In genomic region chr12:47962198-47962597, GRCh38 we compare ENCODE assay signal across 17 cellular contexts. TPM values are rescaled to one million over a fixed set of nuclear protein-coding genes. Genes with fewer than 3 reads are reported as not detected.
DNase-seq lines count a peak whose midpoint lies in the region; ATAC-seq, FAIRE-seq and TF ChIP-seq lines count a peak whose summit lies in the region.
"Had no signal": no experiment of that assay in that cellular context is flagged by ENCODE, and none has a peak within 500 bp of the region (broad histone marks: within the 10 kb centered on the region; RNA-seq: fewer than 3 reads in every experiment).

No MANE protein-coding gene starts in this region.

- WGBS in H1 (ENCODE audit: extremely low coverage in 1 of 2, insufficient coverage in 1 of 2, insufficient read length in 1 of 2, insufficient replicate concordance in 2 of 2, low coverage in 1 of 2, low lambda C conversion rate in 2 of 2, missing lambda C conversion rate in 1 of 2), 2 experiments, result 92% methylated on average over 11 of the region's 11 CpGs; no CpG with 5 or more reads in 1 of the 2 experiments
- WGBS in sigmoid colon, 2 donors, result 92 to 94% methylated on average over 11 of the region's 11 CpGs

- no peak overlapping the region for H3K14ac ChIP-seq in H1 (ENCODE audit: insufficient read length)

- no peak overlapping the region for H3K4me3 ChIP-seq in H1 (ENCODE audit: extremely low read depth in 1 of 4, insufficient read depth in 2 of 4, low read depth in 3 of 4, low read length in 4 of 4)
- H3K4me3 ChIP-seq in sigmoid colon, result no peak overlapping the region
- H3K4me3 ChIP-seq: BLaER1 treated with 17β-estradiol and CSF1 and Interleukin-3, amounts not matched to agents 10 nM and 100 nM; GM12878 had no signal

- H2BK12ac ChIP-seq in H1 (ENCODE audit: low read depth, low read length), result no peak overlapping the region

- TF ChIP-seq POLR2A in H1 (IDR thresholded peaks at IDR 0.05; ENCODE audit: control extremely low read depth in 1 of 2, low read depth in 2 of 2, low read length in 2 of 2) (no peak), sigmoid colon (IDR thresholded peaks at IDR 0.05) (no peak)

- H2BK5ac ChIP-seq in H1 (ENCODE audit: low read depth, low read length), result no peak overlapping the region

- H3K4me2 ChIP-seq in H1 (ENCODE audit: insufficient read depth in 1 of 2, low read depth in 2 of 2, low read length in 2 of 2), result no peak overlapping the region

- no peak overlapping the region for H2AK5ac ChIP-seq in H1 (ENCODE audit: low read depth, low read length)

- no peaks in the 10 kb centered on the region for H3K79me1 ChIP-seq in H1 (ENCODE audit: low read depth, low read length)

- peaks cover 6% of the 10 kb centered on the region for H3K27me3 Mint-ChIP-seq in CD4-positive, alpha-beta T cell
- H3K27me3 Mint-ChIP-seq in nephron (ENCODE audit: low read depth) (peaks cover 31% of the 10 kb centered on the region), endothelial cell (ENCODE audit: unreplicated experiment) (peaks cover 11% of the 10 kb centered on the region)

- no peaks in the 10 kb centered on the region for H3K9me3 ChIP-seq in CD4-positive, alpha-beta T cell (ENCODE audit: control insufficient read depth, low read length)
- peaks cover 23 to 26% of the 10 kb centered on the region in 2 experiments for H3K9me3 ChIP-seq in H1 (ENCODE audit: insufficient read depth in 2 of 2, low read depth in 1 of 2, low read length in 1 of 2)
- H3K9me3 ChIP-seq in sigmoid colon, result no peaks in the 10 kb centered on the region

- H3K56ac ChIP-seq in H1 (replicated peaks; ENCODE audit: insufficient read length, low read depth, low read length), result no peak overlapping the region

- CTCF ChIA-PET in CD4-positive, alpha-beta T cell (lab: Charles Lee), result interaction anchor here (1.5 to 3.7 kb wide), 2 partner anchors 12 to 226 kb away, joined by 3 to 16 read pairs; no protein-coding TSS in a partner anchor
- CTCF ChIA-PET in H1 (lab: Charles Lee; ENCODE audit: partially characterized antibody), result interaction anchor here (0.7 to 7.2 kb wide), 13 partner anchors 9 to 163 kb away, joined by 3 to 82 read pairs (median 4); no protein-coding TSS in a partner anchor

- no peaks in the 10 kb centered on the region for H3K79me2 ChIP-seq in H1 (ENCODE audit: control insufficient read depth in 1 of 2, insufficient read depth in 2 of 2, low read length in 2 of 2)

- TF ChIP-seq RAD21 in H1 (IDR thresholded peaks at IDR 0.05 in 1 of 2, conservative IDR thresholded peaks at IDR 0.05 in 1 of 2; ENCODE audit: low read depth in 2 of 2, low read length in 2 of 2), result no peak

- H2AFZ ChIP-seq in H1 (ENCODE audit: low read length), result no peak overlapping the region

- H4K5ac ChIP-seq in H1 (ENCODE audit: insufficient read length, low read depth, low read length), result no peak overlapping the region

- H4K8ac ChIP-seq in H1 (ENCODE audit: extremely low read depth, insufficient read depth, low read length), result peak overlapping the region; percentile 8; the same call in 1 of the 2 replicates

- no peak overlapping the region for H3K27ac ChIP-seq in CD4-positive, alpha-beta T cell (ENCODE audit: low read depth, low read length)
- H3K27ac ChIP-seq in H1 (ENCODE audit: low read depth, low read length) (no peak overlapping the region), sigmoid colon (no peak overlapping the region)
- H3K27ac ChIP-seq: BLaER1 treated with 17β-estradiol and CSF1 and Interleukin-3, amounts not matched to agents 10 nM and 100 nM; HL-60 had no signal

- POLR2A ChIA-PET in CD4-positive, alpha-beta T cell (lab: Charles Lee), result no interaction called here
- POLR2A ChIA-PET in H1 (lab: Charles Lee; ENCODE audit: partially characterized antibody), result no interaction called here

- no peak overlapping the region for H3K27ac Mint-ChIP-seq in CD4-positive, alpha-beta T cell
- H3K27ac Mint-ChIP-seq in nephron, result no peak overlapping the region
- no peak overlapping the region for H3K27ac Mint-ChIP-seq in endothelial cell (ENCODE audit: unreplicated experiment)
- H3K27ac Mint-ChIP-seq: HFFc6 had no signal

- TF ChIP-seq CTCF in CD4-positive, alpha-beta T cell (IDR thresholded peaks at IDR 0.05), result no peak
- no peak for TF ChIP-seq CTCF in H1 (IDR thresholded peaks at IDR 0.05; ENCODE audit: control extremely low read depth in 1 of 3, insufficient read depth in 1 of 3, low read depth in 1 of 3, low read length in 3 of 3)
- TF ChIP-seq CTCF in nephron (IDR thresholded peaks at IDR 0.05; ENCODE audit: unreplicated experiment in 3 of 3), result no peak
- TF ChIP-seq CTCF in sigmoid colon (IDR thresholded peaks at IDR 0.05), result no peak
- no peak for TF ChIP-seq CTCF in endothelial cell (IDR thresholded peaks at IDR 0.05; ENCODE audit: unreplicated experiment)

- H3K4me1 Mint-ChIP-seq in CD4-positive, alpha-beta T cell (ENCODE audit: low read depth), result peaks cover 38% of the 10 kb centered on the region
- peaks cover 25% of the 10 kb centered on the region for H3K4me1 Mint-ChIP-seq in nephron
- H3K4me1 Mint-ChIP-seq in endothelial cell (ENCODE audit: unreplicated experiment), result peaks cover 12% of the 10 kb centered on the region

- peaks cover 0 to 9% (median under 1%) of the 10 kb centered on the region in 4 experiments; a peak in 5 of 7 replicates for H3K4me1 ChIP-seq in H1 (replicated peaks in 1 of 4; ENCODE audit: control insufficient read depth in 3 of 4, insufficient read depth in 4 of 4, low read length in 3 of 4)
- H3K4me1 ChIP-seq in sigmoid colon, result peaks cover 0 to 23% (median 15%) of the 10 kb centered on the region in 4 donors

- no peak for DNase-seq in CD4-positive, alpha-beta T cell
- DNase-seq in H1 (ENCODE audit: low read depth in 1 of 2, low spot score in 2 of 2) (no peak), sigmoid colon (peak; percentile 53), endothelial cell (ENCODE audit: low spot score) (no peak)
- DNase-seq: ACHN; CD4-positive, alpha-beta memory T cell; DMS79; HCEC 1CT; HFFc6 had no signal

- FAIRE-seq in H1 (lab: Jason Lieb, UNC), result no peak
- FAIRE-seq: GM12878 had no signal

- peaks cover 6% of the 10 kb centered on the region; the same call in 1 of the 2 replicates for H3K23me2 ChIP-seq in H1 (ENCODE audit: low read depth, low read length)

- peaks cover 31% of the 10 kb centered on the region for H3K36me3 Mint-ChIP-seq in CD4-positive, alpha-beta T cell (ENCODE audit: low read depth)
- H3K36me3 Mint-ChIP-seq in nephron (ENCODE audit: low read depth) (peaks cover 15% of the 10 kb centered on the region), endothelial cell (ENCODE audit: low read depth, unreplicated experiment) (peaks cover 9% of the 10 kb centered on the region)

- no peak overlapping the region for H2BK15ac ChIP-seq in H1 (ENCODE audit: low read length)

- H3K18ac ChIP-seq in H1 (ENCODE audit: extremely low read depth, low read length), result no peak overlapping the region

- H3K27me3 ChIP-seq in CD4-positive, alpha-beta T cell (ENCODE audit: control insufficient read depth, insufficient read depth, low read length), result no peaks in the 10 kb centered on the region
- H3K27me3 ChIP-seq in H1 (replicated peaks in 1 of 4; ENCODE audit: control insufficient read depth in 3 of 4, extremely low read depth in 1 of 4, insufficient read depth in 3 of 4, low read length in 3 of 4), result peaks cover 1 to 25% (median 16%) of the 10 kb centered on the region in 4 experiments
- no peaks in the 10 kb centered on the region for H3K27me3 ChIP-seq in sigmoid colon

- no peak overlapping the region for H2BK120ac ChIP-seq in H1 (replicated peaks; ENCODE audit: low read depth, low read length)

- no peak overlapping the region for H4K91ac ChIP-seq in H1 (replicated peaks; ENCODE audit: insufficient read length, low read length)

- H3K4ac ChIP-seq in H1 (replicated peaks; ENCODE audit: insufficient read length, low read depth, low read length), result no peak overlapping the region

- H2BK20ac ChIP-seq in H1 (ENCODE audit: low read length), result no peak overlapping the region

- no peaks in the 10 kb centered on the region for H3K36me3 ChIP-seq in H1 (ENCODE audit: control insufficient read depth in 2 of 4, insufficient read depth in 4 of 4, low read length in 3 of 4)
- H3K36me3 ChIP-seq in sigmoid colon, result peaks cover 0 to 12% (median 5%) of the 10 kb centered on the region in 4 donors

- no peak for ATAC-seq in CD4-positive, alpha-beta T cell (ENCODE audit: poor library complexity)
- ATAC-seq in GM18502 (IDR thresholded peaks at IDR 0.05; ENCODE audit: poor library complexity, unreplicated experiment) (no peak), GM18520 (IDR thresholded peaks at IDR 0.05; ENCODE audit: unreplicated experiment) (no peak)
- ATAC-seq: GM12878 had no signal

- H3K4me3 Mint-ChIP-seq in CD4-positive, alpha-beta T cell, result peak overlapping the region; percentile 95
- H3K4me3 Mint-ChIP-seq in nephron (peak overlapping the region in 2 of 3 experiments; percentile 24 to 99), endothelial cell (ENCODE audit: unreplicated experiment) (no peak overlapping the region)

- TF ChIP-seq EP300 in H1 (IDR thresholded peaks at IDR 0.05; ENCODE audit: borderline replicate concordance in 1 of 2, low read depth in 2 of 2, low read length in 2 of 2), result no peak
- TF ChIP-seq EP300 in sigmoid colon (IDR thresholded peaks at IDR 0.05), result no peak

- H3K9ac ChIP-seq in H1 (replicated peaks in 1 of 4; ENCODE audit: extremely low read depth in 1 of 4, low read depth in 3 of 4, low read length in 3 of 4), result no peak overlapping the region
- H3K9ac ChIP-seq: BLaER1 treated with 17β-estradiol and CSF1 and Interleukin-3, amounts not matched to agents 10 nM and 100 nM had no signal

- intact Hi-C loops in CD4-positive, alpha-beta T cell (cut with DNase I, micrococcal nuclease), result loop anchor here (2.0 to 10.0 kb wide), 5 partner anchors 55 to 393 kb away; partner anchors contain the start of gene ZNF641 (in 1 of the 2)
- intact Hi-C loops in sigmoid colon (cut with DNase I), result loop anchor here (10.0 kb wide), 1 partner anchor 203 kb away; no protein-coding TSS in a partner anchor

- no peaks in the 10 kb centered on the region for H4K20me1 ChIP-seq in H1 (replicated peaks in 1 of 2; ENCODE audit: control insufficient read depth in 1 of 2, insufficient read depth in 2 of 2, low read length in 2 of 2)

- no peak overlapping the region for H3K23ac ChIP-seq in H1 (ENCODE audit: insufficient read length)

- no peaks in the 10 kb centered on the region for H3K9me3 Mint-ChIP-seq in CD4-positive, alpha-beta T cell
- H3K9me3 Mint-ChIP-seq in nephron, result peaks cover 6% of the 10 kb centered on the region
- peaks cover 8% of the 10 kb centered on the region for H3K9me3 Mint-ChIP-seq in endothelial cell (ENCODE audit: unreplicated experiment)

RNA-seq across cellular contexts. Expression of gene TMEM106C, which starts 1.2 kb away (rescaled TPM):
- 10 to 100 TPM; 17.4 to 20.3 TPM for total RNA-seq in CD4-positive, alpha-beta T cell
- 36.6 and 37.0 TPM in 2 replicates for total RNA-seq in H1 (2021; fragmentation: NEBNext Ultra II Directional; extraction: Animal tissue kit (Norgen Biotek cat#: 25700))
- polyA plus RNA-seq in H1 (2011; rRNA removed) (35.7 and 45.3 TPM in 2 replicates), sigmoid colon (100 to 1,000 TPM; 145 to 199 (median 169) TPM)
- 50.0 TPM for polyA plus RNA-seq in H1 (2011; cell fraction: cytosol; rRNA removed)
- 47.3 TPM for polyA plus RNA-seq in H1 (2011; cell fraction: nucleus; rRNA removed)
- polyA plus RNA-seq in H1 (2012, experiment 1 of 2), result 30.0 to 40.7 TPM (median 38.1 TPM) in 4 replicates
- 22.3 TPM for polyA plus RNA-seq in H1 (2012, experiment 2 of 2)
- polyA plus RNA-seq in H1 (2013, experiment 1 of 2), result 29.9 TPM
- 32.5 TPM for polyA plus RNA-seq in H1 (2013, experiment 2 of 2)
- polyA minus RNA-seq in H1 (2011; rRNA and poly(A)+ RNA removed), result 64.9 and 98.9 TPM in 2 replicates
- polyA minus RNA-seq in H1 (2011; cell fraction: cytosol; rRNA and poly(A)+ RNA removed), result 23.5 TPM
- polyA minus RNA-seq in H1 (2011; cell fraction: nucleus; rRNA and poly(A)+ RNA removed), result 34.8 TPM
- total RNA-seq in sigmoid colon (100 to 1,000 TPM in 2 of 4 donors, 10 to 100 TPM in 2; 46.2 to 122 (median 92.2) TPM), endothelial cell (ENCODE audit: unreplicated experiment) (41.0 TPM)

RNA-seq across cellular contexts. Expression of gene COL2A1, which starts 42.1 kb away (rescaled TPM):
- not detected for total RNA-seq in CD4-positive, alpha-beta T cell
- 11.7 and 14.6 TPM in 2 replicates for total RNA-seq in H1 (2021; fragmentation: NEBNext Ultra II Directional; extraction: Animal tissue kit (Norgen Biotek cat#: 25700))
- polyA plus RNA-seq in H1 (2011; rRNA removed) (4.2 and 8.8 TPM in 2 replicates), sigmoid colon (under 1 TPM in 2 of 3 donors, not detected in 1; 0.17 to 0.60 TPM)
- 6.4 TPM for polyA plus RNA-seq in H1 (2011; cell fraction: cytosol; rRNA removed)
- 34.3 TPM for polyA plus RNA-seq in H1 (2011; cell fraction: nucleus; rRNA removed)
- 7.3 to 9.9 TPM (median 8.3 TPM) in 4 replicates for polyA plus RNA-seq in H1 (2012, experiment 1 of 2)
- polyA plus RNA-seq in H1 (2012, experiment 2 of 2), result 8.6 TPM
- 10.3 TPM for polyA plus RNA-seq in H1 (2013, experiment 1 of 2)
- polyA plus RNA-seq in H1 (2013, experiment 2 of 2), result 8.7 TPM
- 2.9 and 5.7 TPM in 2 replicates for polyA minus RNA-seq in H1 (2011; rRNA and poly(A)+ RNA removed)
- polyA minus RNA-seq in H1 (2011; cell fraction: cytosol; rRNA and poly(A)+ RNA removed), result 7.3 TPM
- polyA minus RNA-seq in H1 (2011; cell fraction: nucleus; rRNA and poly(A)+ RNA removed), result 7.9 TPM
- total RNA-seq in sigmoid colon (not detected), endothelial cell (ENCODE audit: unreplicated experiment) (1.9 TPM)
- total RNA-seq: A172; CD4-positive, alpha-beta memory T cell; H4; HFFc6 had no signal
- polyA plus RNA-seq: CD4-positive, alpha-beta memory T cell had no signal

RNA-seq across cellular contexts. Expression of gene VDR, which starts 57.4 kb away (rescaled TPM):
- total RNA-seq in CD4-positive, alpha-beta T cell, result 1 to 10 TPM in 1 of 2 experiments, under 1 TPM in 1; 0.93 to 1.6 TPM
- total RNA-seq in H1 (2021; fragmentation: NEBNext Ultra II Directional; extraction: Animal tissue kit (Norgen Biotek cat#: 25700)), result 0.34 and 0.65 TPM in 2 replicates
- polyA plus RNA-seq in H1 (2011; rRNA removed), result 0.44 and 0.58 TPM in 2 replicates
- polyA plus RNA-seq in H1 (2011; cell fraction: cytosol; rRNA removed), result 0.23 TPM
- 0.33 TPM for polyA plus RNA-seq in H1 (2011; cell fraction: nucleus; rRNA removed)
- polyA plus RNA-seq in H1 (2012, experiment 1 of 2), result 0.14 to 0.27 TPM (median 0.23 TPM) in 4 replicates
- polyA plus RNA-seq in H1 (2012, experiment 2 of 2), result 0.08 TPM
- 0.28 TPM for polyA plus RNA-seq in H1 (2013, experiment 1 of 2)
- 0.24 TPM for polyA plus RNA-seq in H1 (2013, experiment 2 of 2)
- 0.66 and 0.83 TPM in 2 replicates for polyA minus RNA-seq in H1 (2011; rRNA and poly(A)+ RNA removed)
- polyA minus RNA-seq in H1 (2011; cell fraction: cytosol; rRNA and poly(A)+ RNA removed), result 0.44 TPM
- 0.60 TPM for polyA minus RNA-seq in H1 (2011; cell fraction: nucleus; rRNA and poly(A)+ RNA removed)
- total RNA-seq in sigmoid colon, result 1 to 10 TPM in 3 of 4 donors, under 1 TPM in 1; 0.71 to 2.5 (median 1.5) TPM
- polyA plus RNA-seq in sigmoid colon, result 10 to 100 TPM; 36.0 to 69.1 (median 60.5) TPM
- total RNA-seq in endothelial cell (ENCODE audit: unreplicated experiment), result 2.3 TPM
